ENCODE assay signal across 8 cellular contexts in the genomic region with DNA sequence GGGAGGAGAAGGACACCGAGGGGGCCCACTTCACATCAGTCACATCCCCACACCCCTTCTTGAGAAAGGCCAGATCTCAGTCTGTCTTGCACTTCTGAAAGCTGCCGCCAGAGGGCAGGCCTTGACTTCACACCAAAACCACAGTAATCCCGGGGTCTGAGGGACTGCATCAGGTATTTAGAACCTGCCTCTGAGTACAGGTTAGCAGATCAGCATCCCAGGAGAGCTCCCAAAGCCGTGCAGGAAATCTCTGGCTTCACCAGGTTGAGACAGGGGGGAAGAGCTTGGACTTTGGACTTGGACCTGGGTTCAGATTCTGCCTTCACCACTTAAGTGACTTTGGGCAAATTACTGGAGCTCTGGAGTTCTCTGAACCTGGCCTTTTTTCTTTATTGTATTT. TPM values are rescaled to one million over a fixed set of nuclear protein-coding genes. Genes with fewer than 3 reads are reported as not detected.
A peak's percentile ranks its signal among the peaks of the same experiment; 100 is the strongest.
DNase-seq lines count a peak whose midpoint lies in the region; ATAC-seq, FAIRE-seq and TF ChIP-seq lines count a peak whose summit lies in the region.

No MANE protein-coding gene starts in this region.

- H3K4me1 ChIP-seq in CD4-positive, CD25-positive, alpha-beta regulatory T cell (ENCODE audit: control insufficient read depth, insufficient read depth, low read length, poor library complexity, severe bottlenecking): peaks cover 12% of the 10 kb centered on the region
- H3K4me1 ChIP-seq in lower lobe of right lung: peaks cover 10% of the 10 kb centered on the region

- ATAC-seq in CD4-positive, CD25-positive, alpha-beta regulatory T cell (ENCODE audit: low read depth in 2 of 2): peak in 1 of 2 donors; percentile 52
- ATAC-seq in lower lobe of right lung: peak; percentile 54 to 71
- no peak for ATAC-seq in HG03097 (IDR thresholded peaks at IDR 0.05; ENCODE audit: low FRiP score, unreplicated experiment)

- peaks cover 7% of the 10 kb centered on the region for H3K27me3 ChIP-seq in CD4-positive, CD25-positive, alpha-beta regulatory T cell (ENCODE audit: control insufficient read depth, insufficient read depth, low read length)
- H3K27me3 ChIP-seq in lower lobe of right lung (ENCODE audit: low read depth): peaks cover 35% of the 10 kb centered on the region

- H3K27ac ChIP-seq in CD4-positive, CD25-positive, alpha-beta regulatory T cell (ENCODE audit: insufficient read depth, low read length, poor library complexity, severe bottlenecking): no peak overlapping the region
- H3K27ac ChIP-seq in lower lobe of right lung: no peak overlapping the region

- no peak for FAIRE-seq in H54 (lab: Jason Lieb, UNC)

- H3K27me3 Mint-ChIP-seq in CD4-positive, CD25-positive, alpha-beta regulatory T cell: peaks cover 35% of the 10 kb centered on the region
- peaks cover 32% of the 10 kb centered on the region for H3K27me3 Mint-ChIP-seq in activated CD4-positive, alpha-beta T cell treated with anti-CD3 and anti-CD28 coated beads, Interleukin-2, amount 10 ng/mL, durations not matched to agents 24 days and 14 days

- no peak for TF ChIP-seq POLR2A in H54 (IDR thresholded peaks at IDR 0.05; ENCODE audit: low read depth, low read length)

- H3K27ac Mint-ChIP-seq in CD4-positive, CD25-positive, alpha-beta regulatory T cell: peak overlapping the region in 1 of 3 donors; percentile 32
- H3K27ac Mint-ChIP-seq in activated CD4-positive, alpha-beta T cell treated with anti-CD3 and anti-CD28 coated beads, Interleukin-2, amount 10 ng/mL, durations not matched to agents 24 days and 14 days: no peak overlapping the region

- no peaks in the 10 kb centered on the region for H3K36me3 ChIP-seq in CD4-positive, CD25-positive, alpha-beta regulatory T cell (ENCODE audit: control insufficient read depth, insufficient read depth, low read length)
- H3K36me3 ChIP-seq in lower lobe of right lung: no peaks in the 10 kb centered on the region

- H3K4me1 Mint-ChIP-seq in CD4-positive, CD25-positive, alpha-beta regulatory T cell: peaks cover 0 to 9% (median 1%) of the 10 kb centered on the region in 4 donors
- peaks cover 7% of the 10 kb centered on the region for H3K4me1 Mint-ChIP-seq in activated CD4-positive, alpha-beta T cell treated with anti-CD3 and anti-CD28 coated beads, Interleukin-2, amount 10 ng/mL, durations not matched to agents 24 days and 14 days

- H3K4me3 ChIP-seq in CD4-positive, CD25-positive, alpha-beta regulatory T cell (ENCODE audit: low read depth, low read length): no peak overlapping the region
- no peak overlapping the region for H3K4me3 ChIP-seq in lower lobe of right lung

- H3K9me3 ChIP-seq in CD4-positive, CD25-positive, alpha-beta regulatory T cell (ENCODE audit: control insufficient read depth in 2 of 2, low read length in 2 of 2): no peaks in the 10 kb centered on the region
- H3K9me3 ChIP-seq in lower lobe of right lung: no peaks in the 10 kb centered on the region

- H3K36me3 Mint-ChIP-seq in CD4-positive, CD25-positive, alpha-beta regulatory T cell: no peaks in the 10 kb centered on the region
- no peaks in the 10 kb centered on the region for H3K36me3 Mint-ChIP-seq in activated CD4-positive, alpha-beta T cell treated with anti-CD3 and anti-CD28 coated beads, Interleukin-2, amount 10 ng/mL, durations not matched to agents 24 days and 14 days (ENCODE audit: low read depth)

- intact Hi-C loops in activated CD4-positive, alpha-beta T cell treated with anti-CD3 and anti-CD28 coated beads, Interleukin-2, amount 10 ng/mL, durations not matched to agents 24 days and 14 days (cut with micrococcal nuclease): loop anchor here (5.0 to 10.0 kb wide), 3 partner anchors 151 to 528 kb away; no protein-coding TSS in a partner anchor
- intact Hi-C loops in lower lobe of right lung (cut with DNase I): no loop called here

- peak; percentile 90 for TF ChIP-seq CTCF in lower lobe of right lung (IDR thresholded peaks at IDR 0.05)

- DNase-seq in CD4-positive, CD25-positive, alpha-beta regulatory T cell: peak; percentile 28 to 82 (median 63)
- DNase-seq in H54 (ENCODE audit: insufficient read length, low spot score) (peak; percentile 51), NCI-H460 (ENCODE audit: extremely low read depth, low read depth) (peak; percentile 57), dermis blood vessel endothelial cell (peak; percentile 86), lower lobe of right lung (peak; percentile 74)
- DNase-seq in activated CD4-positive, alpha-beta T cell treated with anti-CD3 and anti-CD28 coated beads, Interleukin-2, amount 10 ng/mL, durations not matched to agents 24 days and 14 days: peak; percentile 92
- DNase-seq in stimulated activated CD8-positive, alpha-beta memory T cell treated with anti-CD3 and anti-CD28 coated beads, Interleukin-12 subunit alpha, Interleukin-12 subunit beta, amount 100 ng/mL, for 4 hours (ENCODE audit: low read depth): peak; percentile 31

- no peak overlapping the region for H3K4me3 Mint-ChIP-seq in CD4-positive, CD25-positive, alpha-beta regulatory T cell
- H3K4me3 Mint-ChIP-seq in activated CD4-positive, alpha-beta T cell treated with anti-CD3 and anti-CD28 coated beads, Interleukin-2, amount 10 ng/mL, durations not matched to agents 24 days and 14 days: no peak overlapping the region

- H3K9me3 Mint-ChIP-seq in CD4-positive, CD25-positive, alpha-beta regulatory T cell: no peaks in the 10 kb centered on the region
- no peaks in the 10 kb centered on the region for H3K9me3 Mint-ChIP-seq in activated CD4-positive, alpha-beta T cell treated with anti-CD3 and anti-CD28 coated beads, Interleukin-2, amount 10 ng/mL, durations not matched to agents 24 days and 14 days

RNA-seq across cellular contexts. Expression of a gene that starts 50.3 kb away (rescaled TPM):
- not detected for total RNA-seq in CD4-positive, CD25-positive, alpha-beta regulatory T cell
- polyA plus RNA-seq in CD4-positive, CD25-positive, alpha-beta regulatory T cell: under 1 TPM in 3 of 4 donors, not detected in 1; 0.03 to 0.18 (median 0.13) TPM
- not detected in 2 replicates for total RNA-seq in NCI-H460 (2014; rRNA removed; shearing (Covaris generic))
- not detected in 2 replicates for polyA plus RNA-seq in NCI-H460 (2014; cell fraction: nucleus; rRNA removed)
- not detected in 2 replicates for total RNA-seq in activated CD4-positive, alpha-beta T cell treated with anti-CD3 and anti-CD28 coated beads, Interleukin-2, amount 10 ng/mL, durations not matched to agents 24 days and 14 days
- total RNA-seq in dermis blood vessel endothelial cell (not detected in 2 replicates), lower lobe of right lung (not detected)

Comparison
In these comparisons a context has a peak if more than half of its experiments do, and no peak if none do; other contexts are left out.
1. DNase-seq: peak in every context shown above with its lines; median percentile 92 in activated CD4-positive, alpha-beta T cell treated with anti-CD3 and anti-CD28 coated beads, Interleukin-2, amount 10 ng/mL, durations not matched to agents 24 days and 14 days; 86 in dermis blood vessel endothelial cell; 74 in lower lobe of right lung; 63 in CD4-positive, CD25-positive, alpha-beta regulatory T cell; 57 in NCI-H460; 51 in H54; 31 in stimulated activated CD8-positive, alpha-beta memory T cell treated with anti-CD3 and anti-CD28 coated beads, Interleukin-12 subunit alpha, Interleukin-12 subunit beta, amount 100 ng/mL, for 4 hours.